In the genomic region with DNA sequence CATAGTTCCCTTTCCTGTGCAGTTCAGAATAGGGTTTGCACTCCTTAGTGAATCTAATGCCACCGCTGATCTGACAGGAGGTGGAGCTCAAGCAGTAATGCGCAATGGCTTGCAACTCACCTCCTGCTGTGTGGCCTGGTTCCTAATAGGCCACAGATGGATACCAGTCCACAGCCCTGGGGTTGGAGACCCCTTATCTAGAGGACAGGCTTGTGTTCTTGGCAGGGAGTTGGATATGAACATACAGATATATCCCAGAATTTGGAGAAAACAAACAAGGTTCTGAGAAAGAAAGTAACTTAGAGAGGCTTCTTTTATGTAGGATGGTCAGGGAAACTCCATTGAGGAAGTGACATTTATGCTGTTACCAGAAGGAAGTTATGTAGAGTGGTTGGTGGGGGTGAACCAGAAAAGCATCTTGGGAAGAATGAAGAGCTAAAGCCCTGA, we compare ENCODE assay signal across 14 cellular contexts. TPM values are rescaled to one million over a fixed set of nuclear protein-coding genes. Genes with fewer than 3 reads are reported as not detected.
DNase-seq lines count a peak whose midpoint lies in the region; ATAC-seq, FAIRE-seq and TF ChIP-seq lines count a peak whose summit lies in the region.
"Had no signal": no experiment of that assay in that cellular context is flagged by ENCODE, and none has a peak within 500 bp of the region (broad histone marks: within the 10 kb centered on the region; RNA-seq: fewer than 3 reads in every experiment).

No MANE protein-coding gene starts in this region.

- POLR2A ChIA-PET in HepG2 (lab: Yijun Ruan, JAX) (no interaction called here), K562 (lab: Yijun Ruan, JAX) (interaction anchor here (0.7 to 1.6 kb wide), 5 partner anchors 11 to 68 kb away, joined by 3 to 8 read pairs (median 3); no protein-coding TSS in a partner anchor)

- BruUV-seq in HepG2 (replicated peaks; lab: Mats Ljungman, UMichigan) = no TSS peak
- no TSS peak for BruUV-seq in K562 (replicated peaks; lab: Mats Ljungman, UMichigan)

- H3K9me1 ChIP-seq in K562 (ENCODE audit: control insufficient read depth, insufficient read depth, low read length) = no peaks in the 10 kb centered on the region

- H3K9me3 ChIP-seq in right lobe of liver (no peaks in the 10 kb centered on the region), HepG2 (ENCODE audit: low read length) (no peaks in the 10 kb centered on the region), K562 (replicated peaks; ENCODE audit: control insufficient read depth, insufficient read depth, low read depth, low read length) (peaks cover 6% of the 10 kb centered on the region; the same call in 1 of the 2 replicates), GM23248 (ENCODE audit: low read depth) (no peaks in the 10 kb centered on the region)
- H3K9me3 ChIP-seq: BE2C had no signal

- DNase-seq in right lobe of liver (peak in 1 of 3 donors; percentile 39), HepG2 (ENCODE audit: low spot score) (no peak), NOMO-1 (lab: John Stamatoyannopoulos, UW; ENCODE audit: unreplicated experiment in 2 of 2) (peak; percentile 56 to 67), K562 (ENCODE audit: extremely low read depth in 1 of 4, low spot score in 3 of 4) (peak in 2 of 4 experiments; percentile 64 to 86), GM23248 (no peak), iPS-NIHi11 (ENCODE audit: low spot score) (no peak)
- DNase-seq: BE2C; effector CD4-positive, alpha-beta T cell; left cardiac atrium; substantia nigra had no signal

- FAIRE-seq in HepG2 (lab: Jason Lieb, UNC) (no peak), K562 (lab: Jason Lieb, UNC) (peak; percentile 82)

- H2AFZ ChIP-seq in HepG2 (ENCODE audit: low read length) (no peak overlapping the region), K562 (ENCODE audit: low read depth, low read length) (peak overlapping the region; percentile 49), GM23248 (no peak overlapping the region)

- intact Hi-C loops in right lobe of liver (cut with DNase I) = no loop called here
- intact Hi-C loops in HepG2 (cut with micrococcal nuclease; ENCODE audit: unreplicated experiment) = no loop called here
- intact Hi-C loops in K562 (cut with micrococcal nuclease) = loop anchor here (1.0 to 5.0 kb wide), 3 partner anchors 34 to 111 kb away; no protein-coding TSS in a partner anchor

- TF ChIP-seq POLR2A in right lobe of liver (IDR thresholded peaks at IDR 0.05) = no peak
- no peak for TF ChIP-seq POLR2A in HepG2 (IDR thresholded peaks at IDR 0.05; ENCODE audit: insufficient read depth in 1 of 2, low read depth in 2 of 2, low read length in 2 of 2)
- no peak for TF ChIP-seq POLR2A in K562 (conservative IDR thresholded peaks at IDR 0.05)

- peak in 3 of 4 donors; percentile 26 to 57 (median 44) for ATAC-seq in right lobe of liver
- ATAC-seq in HepG2 = no peak
- ATAC-seq in K562 = peak; percentile 80
- no peak for ATAC-seq in HG03565 (IDR thresholded peaks at IDR 0.05; ENCODE audit: unreplicated experiment)
- ATAC-seq in GM18511 (IDR thresholded peaks at IDR 0.05; ENCODE audit: unreplicated experiment) = no peak
- ATAC-seq: left cardiac atrium had no signal

- TF ChIP-seq RAD21 in HepG2 (CRISPR knock-in tag; IDR thresholded peaks at IDR 0.05) (no peak), K562 (CRISPR knock-in tag; conservative IDR thresholded peaks at IDR 0.05 in 1 of 2, IDR thresholded peaks at IDR 0.05 in 1 of 2) (peak; percentile 44 to 54)

- H3K36me3 ChIP-seq in right lobe of liver (no peaks in the 10 kb centered on the region), HepG2 (replicated peaks in 1 of 2; ENCODE audit: control insufficient read depth in 1 of 2, insufficient read depth in 2 of 2, low read length in 2 of 2) (no peaks in the 10 kb centered on the region), K562 (ENCODE audit: control insufficient read depth, insufficient read depth, low read length) (0 out of 3 replicates have a peak, but pooled peaks cover 2% of the 10 kb centered on the region), GM23248 (ENCODE audit: low read depth) (no peaks in the 10 kb centered on the region)
- H3K36me3 ChIP-seq: BE2C had no signal

- WGBS in right lobe of liver (ENCODE audit: insufficient coverage, low coverage, low lambda C conversion rate, missing lambda C conversion rate) = 88% methylated on average over 2 of the region's 2 CpGs
- 0% methylated on average over 2 of the region's 2 CpGs for WGBS in HepG2 (ENCODE audit: low lambda C conversion rate)
- WGBS in K562 (ENCODE audit: insufficient coverage, low coverage, missing lambda C conversion rate) = 0% methylated on average over 2 of the region's 2 CpGs
- 95 to 100% methylated on average over 2 of the region's 2 CpGs for WGBS in GM23248 (ENCODE audit: low coverage in 1 of 2, low lambda C conversion rate in 2 of 2, missing lambda C conversion rate in 2 of 2), 2 experiments

- H4K20me1 ChIP-seq in HepG2 (ENCODE audit: insufficient read depth, low read length) (no peaks in the 10 kb centered on the region), K562 (replicated peaks; ENCODE audit: control insufficient read depth, insufficient read depth, low read length) (no peaks in the 10 kb centered on the region), GM23248 (ENCODE audit: insufficient read depth) (no peaks in the 10 kb centered on the region)

- TF ChIP-seq EP300 in HepG2 (IDR thresholded peaks at IDR 0.05; ENCODE audit: low read depth in 2 of 2, low read length in 2 of 2) (no peak), HepG2 (CRISPR knock-in tag; IDR thresholded peaks at IDR 0.05; ENCODE audit: borderline replicate concordance) (no peak), K562 (IDR thresholded peaks at IDR 0.05; ENCODE audit: low read length) (peak; percentile 90)

- TF ChIP-seq CTCF in right lobe of liver (IDR thresholded peaks at IDR 0.05) = no peak
- TF ChIP-seq CTCF in HepG2 (CRISPR knock-in tag; IDR thresholded peaks at IDR 0.05) = no peak
- TF ChIP-seq CTCF in K562 (IDR thresholded peaks at IDR 0.05 in 2 of 3, conservative IDR thresholded peaks at IDR 0.05 in 1 of 3; ENCODE audit: insufficient read depth in 2 of 3, low read depth in 1 of 3, low read length in 3 of 3) = no peak; a peak in 1 of 6 replicates

- CTCF ChIA-PET in HepG2 (lab: Yijun Ruan, JAX; ENCODE audit: low intra/inter-chr PET ratio, low total read pairs) (no interaction called here), K562 (lab: Yijun Ruan, JAX; ENCODE audit: low intra/inter-chr PET ratio) (no interaction called here)

- H3K27me3 ChIP-seq in right lobe of liver = no peaks in the 10 kb centered on the region
- H3K27me3 ChIP-seq in HepG2 (ENCODE audit: control insufficient read depth in 1 of 2, insufficient read depth in 2 of 2, low read length in 2 of 2) = no peaks in the 10 kb centered on the region
- H3K27me3 ChIP-seq in K562 (ENCODE audit: control insufficient read depth in 2 of 2, insufficient read depth in 2 of 2, low read length in 2 of 2) = no peaks in the 10 kb centered on the region
- H3K27me3 ChIP-seq in GM23248 (replicated peaks; ENCODE audit: insufficient read depth) = no peaks in the 10 kb centered on the region
- H3K27me3 ChIP-seq: BE2C had no signal

- no peak overlapping the region for H3K4me2 ChIP-seq in HepG2 (ENCODE audit: low read depth, low read length)
- H3K4me2 ChIP-seq in K562 (ENCODE audit: insufficient read depth, low read length) = peak overlapping the region; percentile 41
- H3K4me2 ChIP-seq in GM23248 (ENCODE audit: unreplicated experiment) = no peak overlapping the region

- in situ Hi-C loops in HepG2 (cut with HindIII; ENCODE audit: extremely low pct_ligation_motif_present, low pct_unique_long_range_greater_than_20kb) (no loop called here), K562 (cut with MboI) (no loop called here), GM23248 (cut with MboI) (no loop called here)

- H3K4me1 ChIP-seq in right lobe of liver (no peaks in the 10 kb centered on the region), HepG2 (ENCODE audit: insufficient read depth, low read length) (no peaks in the 10 kb centered on the region), K562 (replicated peaks in 1 of 2; ENCODE audit: control insufficient read depth in 2 of 2, insufficient read depth in 2 of 2, low read length in 2 of 2) (peaks cover 7 to 22% of the 10 kb centered on the region in 2 experiments; a peak in 2 of 5 replicates), GM23248 (ENCODE audit: insufficient read depth) (no peaks in the 10 kb centered on the region)
- H3K4me1 ChIP-seq: BE2C had no signal

- H3K9ac ChIP-seq in HepG2 (ENCODE audit: insufficient read depth, low read depth, low read length) (no peak overlapping the region), K562 (ENCODE audit: insufficient read depth in 1 of 2, low read depth in 2 of 2, low read length in 2 of 2) (no peak overlapping the region; a peak in 1 of 4 replicates), GM23248 (no peak overlapping the region)

- no peaks in the 10 kb centered on the region for H3F3A ChIP-seq in GM23248 (ENCODE audit: insufficient read depth)

- H3K4me3 ChIP-seq in right lobe of liver = no peak overlapping the region
- no peak overlapping the region for H3K4me3 ChIP-seq in HepG2 (replicated peaks in 1 of 3; ENCODE audit: insufficient read depth in 1 of 3, low read depth in 2 of 3, low read length in 3 of 3)
- no peak overlapping the region for H3K4me3 ChIP-seq in K562
- no peak overlapping the region for H3K4me3 ChIP-seq in GM23248

- no peak overlapping the region for H3K27ac ChIP-seq in right lobe of liver
- H3K27ac ChIP-seq in HepG2 (ENCODE audit: extremely low read length, insufficient read depth, low read length) = no peak overlapping the region
- peak overlapping the region; percentile 61 for H3K27ac ChIP-seq in K562 (ENCODE audit: extremely low read depth, low read depth, low read length)
- H3K27ac ChIP-seq in GM23248 = no peak overlapping the region
- H3K27ac ChIP-seq: VCaP had no signal

- no peaks in the 10 kb centered on the region for H3K79me2 ChIP-seq in HepG2 (ENCODE audit: insufficient read depth, low read length)
- no peaks in the 10 kb centered on the region for H3K79me2 ChIP-seq in K562 (ENCODE audit: control insufficient read depth, insufficient read depth, low read length)
- H3K79me2 ChIP-seq in GM23248 (ENCODE audit: insufficient read depth) = no peaks in the 10 kb centered on the region

- no peaks in the 10 kb centered on the region for H3K9me2 ChIP-seq in GM23248 (ENCODE audit: insufficient read depth)

RNA-seq across cellular contexts. Expression of a gene that starts 5.1 kb away (rescaled TPM):
- total RNA-seq in right lobe of liver = 10 to 100 TPM in 4 of 6 experiments, 1 to 10 TPM in 2; 5.1 to 55.7 (median 13.2) TPM
- not detected in 2 replicates for total RNA-seq in HepG2 (2016; rRNA removed; fragmentation: Illumina TruSeq; extraction: Trizol)
- not detected in 2 replicates for total RNA-seq in HepG2 (2016; cell fraction: cytosol; rRNA removed; fragmentation: Illumina TruSeq; extraction: Trizol; ENCODE audit: low read depth)
- total RNA-seq in HepG2 (2016; cell fraction: insoluble cytoplasmic fraction; rRNA removed; fragmentation: Illumina TruSeq; extraction: Trizol) = not detected in 2 replicates
- total RNA-seq in HepG2 (2016; cell fraction: membrane; rRNA removed; fragmentation: Illumina TruSeq; extraction: Trizol) = not detected in 2 replicates
- total RNA-seq in HepG2 (2016; cell fraction: nucleus; rRNA removed; fragmentation: Illumina TruSeq; extraction: Trizol) = not detected in 2 replicates
- polyA plus RNA-seq in HepG2 (2011; rRNA removed) = not detected in 2 replicates
- 0.01 TPM in 1 of 2 replicates, not detected in the other for polyA plus RNA-seq in HepG2 (2011; cell fraction: cytosol; rRNA removed)
- polyA plus RNA-seq in HepG2 (2011; cell fraction: nucleus; rRNA removed) = 0.07 TPM in 1 of 2 replicates, not detected in the other
- not detected in 2 replicates for polyA plus RNA-seq in HepG2 (2012)
- not detected in 2 replicates for polyA plus RNA-seq in HepG2 (2016; cell fraction: cytosol; fragmentation: Illumina TruSeq; extraction: Trizol; ENCODE audit: low read depth)
- not detected in 2 replicates for polyA plus RNA-seq in HepG2 (2016; cell fraction: insoluble cytoplasmic fraction; fragmentation: Illumina TruSeq; extraction: Trizol; ENCODE audit: low read depth)
- not detected in 2 replicates for polyA plus RNA-seq in HepG2 (2016; cell fraction: membrane; fragmentation: Illumina TruSeq; extraction: Trizol; ENCODE audit: low read depth)
- polyA plus RNA-seq in HepG2 (2016; cell fraction: nucleus; fragmentation: Illumina TruSeq; extraction: Trizol; ENCODE audit: insufficient read depth, low read depth) = not detected in 2 replicates
- 0.21 TPM in 1 of 2 replicates, not detected in the other for polyA minus RNA-seq in HepG2 (2011; rRNA and poly(A)+ RNA removed; ENCODE audit: low replicate concordance)
- polyA minus RNA-seq in HepG2 (2011; cell fraction: cytosol; rRNA and poly(A)+ RNA removed) = not detected in 2 replicates
- not detected in 2 replicates for polyA minus RNA-seq in HepG2 (2011; cell fraction: nucleus; rRNA and poly(A)+ RNA removed)
- 30.9 and 123 TPM in 2 replicates for total RNA-seq in K562 (2011; cell fraction: chromatin; rRNA removed; ENCODE audit: low replicate concordance)
- total RNA-seq in K562 (2011; cell fraction: nucleolus; rRNA removed) = 20.2 and 42.1 TPM in 2 replicates
- 71.2 and 74.3 TPM in 2 replicates for total RNA-seq in K562 (2011; cell fraction: nucleoplasm; rRNA removed)
- 44.4 and 55.8 TPM in 2 replicates for total RNA-seq in K562 (2014; rRNA removed)
- total RNA-seq in K562 (2014; rRNA removed; fragmentation: Illumina TruSeq; extraction: Trizol) = 107 and 112 TPM in 2 replicates
- total RNA-seq in K562 (2015; rRNA removed; fragmentation: Illumina TruSeq; extraction: Trizol) = 95.3 and 105 TPM in 2 replicates
- total RNA-seq in K562 (2021) = 62.9 and 67.6 TPM in 2 replicates
- 7.1 and 21.8 TPM in 2 replicates for polyA plus RNA-seq in K562 (2011; rRNA removed)
- polyA plus RNA-seq in K562 (2011; cell fraction: cytosol; rRNA removed) = 3.1 and 12.6 TPM in 2 replicates
- polyA plus RNA-seq in K562 (2011; cell fraction: nucleus; rRNA removed) = 4.3 and 14.6 TPM in 2 replicates
- 41.4 and 61.2 TPM in 2 replicates for polyA plus RNA-seq in K562 (2012)
- 73.5 and 86.1 TPM in 2 replicates for polyA plus RNA-seq in K562 (2014; fragmentation: Illumina TruSeq; extraction: Trizol)
- 10 to 100 TPM; 38.8 to 65.1 TPM for polyA plus RNA-seq in K562 (2014; fragmentation: Nextera tagmentation; extraction: Ambion mirVana)
- polyA plus RNA-seq in K562 (2014; rRNA removed) = 49.1 and 51.1 TPM in 2 replicates
- polyA minus RNA-seq in K562 (2011; rRNA and poly(A)+ RNA removed) = 12.3 and 47.6 TPM in 2 replicates
- 5.2 and 12.3 TPM in 2 replicates for polyA minus RNA-seq in K562 (2011; cell fraction: cytosol; rRNA and poly(A)+ RNA removed)
- polyA minus RNA-seq in K562 (2011; cell fraction: nucleus; rRNA and poly(A)+ RNA removed) = 7.1 and 45.3 TPM in 2 replicates
- 0.38 and 0.86 TPM in 2 replicates for total RNA-seq in GM23248 (2014; rRNA removed; shearing (Covaris generic))
- 0.66 and 0.70 TPM in 2 replicates for polyA plus RNA-seq in GM23248 (2016; fragmentation: Nextera tagmentation; extraction: Ambion mirVana)
- total RNA-seq: glomerular endothelial cell had no signal

Comparison
In these comparisons a context has a peak if more than half of its experiments do, and no peak if none do; other contexts are left out.
1. ATAC-seq: peak in right lobe of liver (3 of 4) and K562 (single experiment); none in HepG2 (single experiment), HG03565 (single experiment) and GM18511 (single experiment).
2. DNase-seq: peak in NOMO-1 (2 of 2); none in HepG2 (single experiment), GM23248 (single experiment) and iPS-NIHi11 (single experiment).